Comparison of ENCODE assay signal across 1 cellular context in the genomic region with DNA sequence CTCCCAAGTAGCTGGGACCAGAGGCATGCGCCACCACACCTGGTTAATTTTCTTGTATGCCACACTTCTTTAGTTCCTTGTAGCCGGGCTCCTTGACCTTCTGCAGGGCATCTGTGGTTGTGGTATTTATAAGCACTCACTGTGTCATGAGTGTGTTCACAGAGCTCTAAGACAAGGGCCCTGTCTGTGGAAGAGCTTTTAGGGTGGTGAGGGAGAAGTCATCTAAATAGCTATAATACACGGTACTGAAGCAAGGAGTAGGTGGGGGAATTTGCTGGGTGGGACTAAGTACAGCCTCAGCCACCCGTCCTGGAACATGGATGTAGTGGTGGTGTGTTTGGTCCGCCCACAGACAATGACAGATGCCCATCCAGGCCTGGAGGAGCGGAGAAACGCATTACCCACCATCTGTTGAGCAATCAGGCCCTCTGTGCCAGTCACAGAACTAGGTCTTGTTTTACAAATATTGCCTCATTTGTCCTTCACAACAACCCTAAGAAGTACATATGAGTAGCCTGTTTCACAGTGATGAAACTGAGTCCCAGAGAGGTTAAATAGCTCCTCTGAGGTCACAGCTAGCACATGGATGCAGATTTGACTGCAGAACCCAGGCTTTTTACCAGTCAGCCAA.
TF ChIP-seq lines count a peak whose summit lies in the region.

No MANE protein-coding gene starts in this region.

TF ChIP-seq in HepG2, 621 proteins besides CTCF, POLR2A, EP300 and RAD21:
- no peak for TF ChIP-seq TAF1 (CRISPR knock-in tag; IDR thresholded peaks at IDR 0.05)
- TF ChIP-seq CEBPB (IDR thresholded peaks at IDR 0.05; ENCODE audit: borderline replicate concordance, low read depth, low read length): peak; percentile 63; the same call in 1 of the 2 replicates
- TF ChIP-seq, protein P1, sequence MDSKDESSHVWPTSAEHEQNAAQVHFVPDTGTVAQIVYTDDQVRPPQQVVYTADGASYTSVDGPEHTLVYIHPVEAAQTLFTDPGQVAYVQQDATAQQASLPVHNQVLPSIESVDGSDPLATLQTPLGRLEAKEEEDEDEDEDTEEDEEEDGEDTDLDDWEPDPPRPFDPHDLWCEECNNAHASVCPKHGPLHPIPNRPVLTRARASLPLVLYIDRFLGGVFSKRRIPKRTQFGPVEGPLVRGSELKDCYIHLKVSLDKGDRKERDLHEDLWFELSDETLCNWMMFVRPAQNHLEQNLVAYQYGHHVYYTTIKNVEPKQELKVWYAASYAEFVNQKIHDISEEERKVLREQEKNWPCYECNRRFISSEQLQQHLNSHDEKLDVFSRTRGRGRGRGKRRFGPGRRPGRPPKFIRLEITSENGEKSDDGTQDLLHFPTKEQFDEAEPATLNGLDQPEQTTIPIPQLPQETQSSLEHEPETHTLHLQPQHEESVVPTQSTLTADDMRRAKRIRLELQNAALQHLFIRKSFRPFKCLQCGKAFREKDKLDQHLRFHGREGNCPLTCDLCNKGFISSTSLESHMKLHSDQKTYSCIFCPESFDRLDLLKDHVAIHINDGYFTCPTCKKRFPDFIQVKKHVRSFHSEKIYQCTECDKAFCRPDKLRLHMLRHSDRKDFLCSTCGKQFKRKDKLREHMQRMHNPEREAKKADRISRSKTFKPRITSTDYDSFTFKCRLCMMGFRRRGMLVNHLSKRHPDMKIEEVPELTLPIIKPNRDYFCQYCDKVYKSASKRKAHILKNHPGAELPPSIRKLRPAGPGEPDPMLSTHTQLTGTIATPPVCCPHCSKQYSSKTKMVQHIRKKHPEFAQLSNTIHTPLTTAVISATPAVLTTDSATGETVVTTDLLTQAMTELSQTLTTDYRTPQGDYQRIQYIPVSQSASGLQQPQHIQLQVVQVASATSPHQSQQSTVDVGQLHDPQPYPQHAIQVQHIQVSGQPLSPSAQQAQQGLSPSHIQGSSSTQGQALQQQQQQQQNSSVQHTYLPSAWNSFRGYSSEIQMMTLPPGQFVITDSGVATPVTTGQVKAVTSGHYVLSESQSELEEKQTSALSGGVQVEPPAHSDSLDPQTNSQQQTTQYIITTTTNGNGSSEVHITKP (CRISPR knock-in tag; IDR thresholded peaks at IDR 0.05; ENCODE audit: low read depth): no peak
- TF ChIP-seq, protein P2, sequence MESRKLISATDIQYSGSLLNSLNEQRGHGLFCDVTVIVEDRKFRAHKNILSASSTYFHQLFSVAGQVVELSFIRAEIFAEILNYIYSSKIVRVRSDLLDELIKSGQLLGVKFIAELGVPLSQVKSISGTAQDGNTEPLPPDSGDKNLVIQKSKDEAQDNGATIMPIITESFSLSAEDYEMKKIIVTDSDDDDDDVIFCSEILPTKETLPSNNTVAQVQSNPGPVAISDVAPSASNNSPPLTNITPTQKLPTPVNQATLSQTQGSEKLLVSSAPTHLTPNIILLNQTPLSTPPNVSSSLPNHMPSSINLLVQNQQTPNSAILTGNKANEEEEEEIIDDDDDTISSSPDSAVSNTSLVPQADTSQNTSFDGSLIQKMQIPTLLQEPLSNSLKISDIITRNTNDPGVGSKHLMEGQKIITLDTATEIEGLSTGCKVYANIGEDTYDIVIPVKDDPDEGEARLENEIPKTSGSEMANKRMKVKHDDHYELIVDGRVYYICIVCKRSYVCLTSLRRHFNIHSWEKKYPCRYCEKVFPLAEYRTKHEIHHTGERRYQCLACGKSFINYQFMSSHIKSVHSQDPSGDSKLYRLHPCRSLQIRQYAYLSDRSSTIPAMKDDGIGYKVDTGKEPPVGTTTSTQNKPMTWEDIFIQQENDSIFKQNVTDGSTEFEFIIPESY (CRISPR knock-in tag; IDR thresholded peaks at IDR 0.05): peak; percentile 61; the same call in 1 of the 2 replicates
- TF ChIP-seq CEBPG (CRISPR knock-in tag; IDR thresholded peaks at IDR 0.05): peak; percentile 20; the same call in 1 of the 2 replicates
